9 cellular contexts compared by ENCODE assay signal in genomic region chr1:26887125-26887524, GRCh38. TPM values are rescaled to one million over a fixed set of nuclear protein-coding genes. Genes with fewer than 3 reads are reported as not detected.
DNase-seq lines count a peak whose midpoint lies in the region; ATAC-seq and TF ChIP-seq lines count a peak whose summit lies in the region.
"Had no signal": no experiment of that assay in that cellular context is flagged by ENCODE, and none has a peak within 500 bp of the region (broad histone marks: within the 10 kb centered on the region; RNA-seq: fewer than 3 reads in every experiment).

No MANE protein-coding gene starts in this region.

- peak; percentile 19 for DNase-seq in activated CD4-positive, alpha-beta T cell treated with anti-CD3 and anti-CD28 coated beads for 36 hours
- DNase-seq in activated CD4-positive, alpha-beta T cell treated with anti-CD3 and anti-CD28 coated beads for 4 hours, result no peak
- DNase-seq in NCI-H226 (peak; percentile 5), chondrocyte (ENCODE audit: low spot score) (no peak), psoas muscle (no peak)

- TF ChIP-seq POLR2A in GM18505 (IDR thresholded peaks at IDR 0.05; ENCODE audit: borderline replicate concordance, extremely low read depth, insufficient read depth, insufficient read length), result no peak

- no peak overlapping the region for H3K27ac ChIP-seq in psoas muscle

- no peaks in the 10 kb centered on the region for H3K27me3 Mint-ChIP-seq in activated CD4-positive, alpha-beta T cell treated with anti-CD3 and anti-CD28 coated beads for 36 hours
- H3K27me3 Mint-ChIP-seq in chondrocyte (ENCODE audit: low read depth), result no peaks in the 10 kb centered on the region

- H3K4me3 ChIP-seq in psoas muscle, result no peak overlapping the region

- no peak for ATAC-seq in activated CD4-positive, alpha-beta T cell treated with anti-CD3 and anti-CD28 coated beads for 36 hours
- ATAC-seq in psoas muscle (no peak), GM18505 (IDR thresholded peaks at IDR 0.05; ENCODE audit: unreplicated experiment) (no peak), GM21381 (IDR thresholded peaks at IDR 0.05; ENCODE audit: unreplicated experiment) (no peak), GM19452 (IDR thresholded peaks at IDR 0.05; ENCODE audit: unreplicated experiment) (no peak)

- TF ChIP-seq CTCF in chondrocyte (IDR thresholded peaks at IDR 0.05) (peak; percentile 78), psoas muscle (IDR thresholded peaks at IDR 0.05) (peak; percentile 19)

- no peak overlapping the region for H3K27ac Mint-ChIP-seq in activated CD4-positive, alpha-beta T cell treated with anti-CD3 and anti-CD28 coated beads for 36 hours
- peak overlapping the region; percentile 50 for H3K27ac Mint-ChIP-seq in chondrocyte (ENCODE audit: unreplicated experiment)

- no peaks in the 10 kb centered on the region for H3K27me3 ChIP-seq in psoas muscle (ENCODE audit: insufficient read depth in 3 of 3, low read length in 2 of 3)

- peaks cover 20 to 80% of the 10 kb centered on the region in 2 donors for H3K36me3 ChIP-seq in psoas muscle (ENCODE audit: insufficient read depth in 1 of 2, low read depth in 1 of 2)

- intact Hi-C loops in activated CD4-positive, alpha-beta T cell treated with anti-CD3 and anti-CD28 coated beads for 36 hours (cut with DNase I, micrococcal nuclease), result no loop called here
- intact Hi-C loops in psoas muscle (cut with DNase I), result no loop called here

- peaks cover 51% of the 10 kb centered on the region for H3K36me3 Mint-ChIP-seq in activated CD4-positive, alpha-beta T cell treated with anti-CD3 and anti-CD28 coated beads for 36 hours (ENCODE audit: low read depth)
- H3K36me3 Mint-ChIP-seq in chondrocyte (ENCODE audit: low read depth), result peaks cover 45% of the 10 kb centered on the region

- no peak overlapping the region for H3K4me3 Mint-ChIP-seq in activated CD4-positive, alpha-beta T cell treated with anti-CD3 and anti-CD28 coated beads for 36 hours
- H3K4me3 Mint-ChIP-seq in chondrocyte (ENCODE audit: unreplicated experiment), result no peak overlapping the region

- POLR2A ChIA-PET in activated CD4-positive, alpha-beta T cell treated with anti-CD3 and anti-CD28 coated beads for 36 hours (lab: Charles Lee), result interaction anchor here (0.6 to 2.1 kb wide), 7 partner anchors 13 to 1265 kb away, joined by 3 to 10 read pairs (median 5); partner anchors contain the start of gene GPATCH3

- H3K9me3 Mint-ChIP-seq in activated CD4-positive, alpha-beta T cell treated with anti-CD3 and anti-CD28 coated beads for 36 hours (ENCODE audit: low read depth), result no peaks in the 10 kb centered on the region
- H3K9me3 Mint-ChIP-seq in chondrocyte (ENCODE audit: low read depth), result no peaks in the 10 kb centered on the region

- CTCF ChIA-PET in activated CD4-positive, alpha-beta T cell treated with anti-CD3 and anti-CD28 coated beads for 36 hours (lab: Charles Lee), result interaction anchor here (0.6 to 2.5 kb wide), 20 partner anchors 8 to 1836 kb away, joined by 3 to 11 read pairs (median 4); partner anchors contain the start of gene GPATCH3

- peaks cover 14% of the 10 kb centered on the region for H3K4me1 ChIP-seq in psoas muscle

- H3K9me3 ChIP-seq in psoas muscle, result no peaks in the 10 kb centered on the region

- whole genome bisulfite sequencing in psoas muscle, 3 donors, result 71 to 100% (median 95%) methylated on average over 1 of the region's 1 CpG

- peaks cover 22% of the 10 kb centered on the region for H3K4me1 Mint-ChIP-seq in activated CD4-positive, alpha-beta T cell treated with anti-CD3 and anti-CD28 coated beads for 36 hours
- H3K4me1 Mint-ChIP-seq in chondrocyte (ENCODE audit: low read depth), result peaks cover 29% of the 10 kb centered on the region

RNA-seq across cellular contexts. Expression of gene GPN2, which starts 3.0 kb away (rescaled TPM):
- 10 to 100 TPM; 44.3 to 45.6 TPM for total RNA-seq in activated CD4-positive, alpha-beta T cell treated with anti-CD3 and anti-CD28 coated beads for 36 hours
- total RNA-seq in chondrocyte (19.8 to 22.0 TPM (median 21.7 TPM) in 3 replicates), psoas muscle (10 to 100 TPM; 18.3 to 35.9 (median 25.6) TPM)
- polyA plus RNA-seq in psoas muscle, result 10 to 100 TPM; 19.2 to 34.0 (median 19.4) TPM

RNA-seq across cellular contexts. Expression of gene GPATCH3, which starts 13.1 kb away (rescaled TPM):
- total RNA-seq in activated CD4-positive, alpha-beta T cell treated with anti-CD3 and anti-CD28 coated beads for 36 hours, result 1 to 10 TPM; 7.0 to 8.7 TPM
- 13.7 to 14.1 TPM (median 13.7 TPM) in 3 replicates for total RNA-seq in chondrocyte
- 10 to 100 TPM; 10.7 to 22.9 (median 12.1) TPM for total RNA-seq in psoas muscle
- polyA plus RNA-seq in psoas muscle, result 10 to 100 TPM; 13.7 to 31.8 (median 17.8) TPM

RNA-seq across cellular contexts. Expression of gene SFN, which starts 24.2 kb away (rescaled TPM):
- 1 to 10 TPM in 1 of 2 experiments, under 1 TPM in 1; 0.87 to 1.1 TPM for total RNA-seq in activated CD4-positive, alpha-beta T cell treated with anti-CD3 and anti-CD28 coated beads for 36 hours
- not detected in 3 replicates for total RNA-seq in chondrocyte
- total RNA-seq in psoas muscle, result 10 to 100 TPM in 1 of 4 donors, under 1 TPM in 3; 0.17 to 26.7 (median 0.55) TPM
- polyA plus RNA-seq in psoas muscle, result under 1 TPM; 0.05 to 0.35 (median 0.21) TPM

RNA-seq across cellular contexts. Expression of gene NR0B2, which starts 26.6 kb away (rescaled TPM):
- not detected for total RNA-seq in activated CD4-positive, alpha-beta T cell treated with anti-CD3 and anti-CD28 coated beads for 36 hours
- total RNA-seq in chondrocyte (not detected in 3 replicates), psoas muscle (1 to 10 TPM in 1 of 4 donors, under 1 TPM in 2, not detected in 1; 0.25 to 1.1 (median 0.49) TPM)
- polyA plus RNA-seq in psoas muscle, result under 1 TPM; 0.06 to 0.21 (median 0.07) TPM
- total RNA-seq: NCI-H460 had no signal

RNA-seq across cellular contexts. Expression of gene NUDC, which starts 34.4 kb away (rescaled TPM):
- total RNA-seq in activated CD4-positive, alpha-beta T cell treated with anti-CD3 and anti-CD28 coated beads for 36 hours, result 100 to 1,000 TPM in 1 of 2 experiments, 10 to 100 TPM in 1; 95.9 to 101 TPM
- total RNA-seq in chondrocyte, result 44.4 to 53.7 TPM (median 45.8 TPM) in 3 replicates
- total RNA-seq in psoas muscle, result 10 to 100 TPM; 55.7 to 65.5 (median 62.3) TPM
- 100 to 1,000 TPM in 1 of 3 donors, 10 to 100 TPM in 2; 77.7 to 105 (median 89.7) TPM for polyA plus RNA-seq in psoas muscle

Comparison
In these comparisons a context has a peak if more than half of its experiments do, and no peak if none do; other contexts are left out.
1. DNase-seq: peak in activated CD4-positive, alpha-beta T cell treated with anti-CD3 and anti-CD28 coated beads for 36 hours (single experiment) and NCI-H226 (single experiment); none in activated CD4-positive, alpha-beta T cell treated with anti-CD3 and anti-CD28 coated beads for 4 hours (0 of 2), chondrocyte (single experiment) and psoas muscle (0 of 2).